ENCODE assay signal across 8 cellular contexts in genomic region chr3:30606301-30607031, GRCh38. TPM values are rescaled to one million over a fixed set of nuclear protein-coding genes. Genes with fewer than 3 reads are reported as not detected.
DNase-seq lines count a peak whose midpoint lies in the region; ATAC-seq and TF ChIP-seq lines count a peak whose summit lies in the region.

Gene TGFBR2 (plus strand): TSS chr3:30606601. CDS start chr3:30606884, 283 bp downstream.

- H4K20me1 ChIP-seq in SK-N-SH (ENCODE audit: insufficient read depth), result peaks cover 14% of the 10 kb centered on the region; the same call in 1 of the 2 replicates

- DNase-seq in D341Med (ENCODE audit: low spot score), result peak; percentile 57
- DNase-seq in HUDEP-2 (lab: John Stamatoyannopoulos, UW; ENCODE audit: unreplicated experiment in 76 of 76), result peak; percentile 4 to 91 (median 74)
- peak; percentile 87 for DNase-seq in SK-N-SH
- peak; percentile 90 for DNase-seq in activated naive CD4-positive, alpha-beta T cell treated with anti-CD3 and anti-CD28 coated beads, Interleukin-2, amount 10 ng/mL, durations not matched to agents 7 days and 5 days
- peak; percentile 71 for DNase-seq in globus pallidus (ENCODE audit: low spot score)
- peak; percentile 67 for DNase-seq in occipital lobe (lab: John Stamatoyannopoulos, UW)
- DNase-seq in suprapubic skin (ENCODE audit: low spot score in 2 of 2), result peak; percentile 97 to 98

- peak within 1 kb of the TSS; percentile 92 for H3K9ac ChIP-seq in SK-N-SH

- no peaks in the 10 kb centered on the region for H3K27me3 Mint-ChIP-seq in activated naive CD4-positive, alpha-beta T cell treated with anti-CD3 and anti-CD28 coated beads, Interleukin-2, amount 10 ng/mL, durations not matched to agents 7 days and 5 days

- TF ChIP-seq RAD21 in SK-N-SH (IDR thresholded peaks at IDR 0.05; ENCODE audit: low read length), result peak; percentile 5; the same call in 1 of the 2 replicates

- no peaks in the 10 kb centered on the region for H3K9me2 ChIP-seq in SK-N-SH

- no peaks in the 10 kb centered on the region for H3K9me3 ChIP-seq in SK-N-SH
- no peaks in the 10 kb centered on the region for H3K9me3 ChIP-seq in suprapubic skin

- H3K27ac Mint-ChIP-seq in activated naive CD4-positive, alpha-beta T cell treated with anti-CD3 and anti-CD28 coated beads, Interleukin-2, amount 10 ng/mL, durations not matched to agents 7 days and 5 days, result peak within 1 kb of the TSS; percentile 98

- POLR2A ChIA-PET in SK-N-SH (lab: Yijun Ruan, JAX), result no interaction called here

- H3K4me1 ChIP-seq in SK-N-SH (ENCODE audit: control insufficient read depth in 1 of 2, insufficient read depth in 2 of 2, low read depth in 1 of 2, low read length in 1 of 2) (peaks cover 4 to 27% of the 10 kb centered on the region in 2 experiments; a peak in 3 of 4 replicates), suprapubic skin (peaks cover 40% of the 10 kb centered on the region)

- H3K36me3 ChIP-seq in SK-N-SH (replicated peaks in 1 of 2; ENCODE audit: control insufficient read depth in 1 of 2, insufficient read depth in 2 of 2, low read length in 1 of 2), result peaks cover 0 to 6% of the 10 kb centered on the region in 2 experiments
- no peaks in the 10 kb centered on the region for H3K36me3 ChIP-seq in suprapubic skin

- H3K4me3 Mint-ChIP-seq in activated naive CD4-positive, alpha-beta T cell treated with anti-CD3 and anti-CD28 coated beads, Interleukin-2, amount 10 ng/mL, durations not matched to agents 7 days and 5 days, result peak within 1 kb of the TSS; percentile 91

- H3F3A ChIP-seq in SK-N-SH (replicated peaks; ENCODE audit: insufficient read depth), result peaks cover 20% of the 10 kb centered on the region

- peaks cover 67% of the 10 kb centered on the region for H3K4me1 Mint-ChIP-seq in activated naive CD4-positive, alpha-beta T cell treated with anti-CD3 and anti-CD28 coated beads, Interleukin-2, amount 10 ng/mL, durations not matched to agents 7 days and 5 days

- H3K27me3 ChIP-seq in SK-N-SH (ENCODE audit: insufficient read depth), result no peaks in the 10 kb centered on the region
- no peaks in the 10 kb centered on the region for H3K27me3 ChIP-seq in suprapubic skin

- TF ChIP-seq EP300 in SK-N-SH (IDR thresholded peaks at IDR 0.05; ENCODE audit: borderline replicate concordance in 1 of 2, low read depth in 1 of 2, low read length in 1 of 2) (peak in 1 of 2 experiments; percentile 61; a peak in 1 of 4 replicates), suprapubic skin (IDR thresholded peaks at IDR 0.05) (no peak)

- peak; percentile 74 for ATAC-seq in GM21390 (IDR thresholded peaks at IDR 0.05; ENCODE audit: unreplicated experiment)

- H3K79me2 ChIP-seq in SK-N-SH (ENCODE audit: insufficient read depth), result peaks cover 48% of the 10 kb centered on the region

- under 1% methylated on average over 14 of the region's 71 CpGs for WGBS in SK-N-SH (ENCODE audit: low lambda C conversion rate)
- 0% methylated on average over 11 of the region's 71 CpGs for WGBS in suprapubic skin

- H3K36me3 Mint-ChIP-seq in activated naive CD4-positive, alpha-beta T cell treated with anti-CD3 and anti-CD28 coated beads, Interleukin-2, amount 10 ng/mL, durations not matched to agents 7 days and 5 days, result peaks cover 29% of the 10 kb centered on the region

- CTCF ChIA-PET in SK-N-SH (lab: Yijun Ruan, JAX), result interaction anchor here (0.7 to 1.4 kb wide), 5 partner anchors 10 to 181 kb away, joined by 3 to 4 read pairs (median 3); no protein-coding TSS in a partner anchor
- CTCF ChIA-PET in activated naive CD4-positive, alpha-beta T cell treated with anti-CD3 and anti-CD28 coated beads, Interleukin-2, amount 10 ng/mL, durations not matched to agents 7 days and 5 days (lab: Charles Lee), result interaction anchor here (0.7 to 2.5 kb wide), 7 partner anchors 11 to 287 kb away, joined by 3 to 10 read pairs (median 4); no protein-coding TSS in a partner anchor

- peak within 1 kb of the TSS; percentile 76 for H2AFZ ChIP-seq in SK-N-SH (ENCODE audit: low read depth)

- peak within 1 kb of the TSS; percentile 88 to 94 for H3K4me3 ChIP-seq in SK-N-SH (ENCODE audit: low read depth in 2 of 2, low read length in 1 of 2)
- H3K4me3 ChIP-seq in suprapubic skin, result peak within 1 kb of the TSS; percentile 86

- peaks cover 2% of the 10 kb centered on the region for H3K9me3 Mint-ChIP-seq in activated naive CD4-positive, alpha-beta T cell treated with anti-CD3 and anti-CD28 coated beads, Interleukin-2, amount 10 ng/mL, durations not matched to agents 7 days and 5 days

- TF ChIP-seq CTCF in SK-N-SH (IDR thresholded peaks at IDR 0.05) (peak; percentile 26; the same call in 1 of the 2 replicates), suprapubic skin (IDR thresholded peaks at IDR 0.05) (peak; percentile 4 to 41)

- H3K27ac ChIP-seq in SK-N-SH (ENCODE audit: low read depth in 2 of 2, low read length in 1 of 2) (peak within 1 kb of the TSS; percentile 69 to 83), suprapubic skin (peak within 1 kb of the TSS; percentile 99)

- H3K4me2 ChIP-seq in SK-N-SH, result peak within 1 kb of the TSS; percentile 87

- peak in 1 of 2 donors; percentile 91 for TF ChIP-seq POLR2A in suprapubic skin (IDR thresholded peaks at IDR 0.05)

TF ChIP-seq in SK-N-SH, 30 proteins besides CTCF, POLR2A, EP300 and RAD21 (continues in another document):
- TF ChIP-seq NRF1 (IDR thresholded peaks at IDR 0.05; ENCODE audit: low read depth, low read length) (peak; percentile 24; the same call in 1 of the 2 replicates), TAF1 (IDR thresholded peaks at IDR 0.05; ENCODE audit: borderline replicate concordance, low read depth, low read length) (peak; percentile 59; the same call in 1 of the 2 replicates), JUND (IDR thresholded peaks at IDR 0.05) (peak; percentile 68), NFIC (IDR thresholded peaks at IDR 0.05; ENCODE audit: borderline replicate concordance) (peak; percentile 74), MXI1 (IDR thresholded peaks at IDR 0.05; ENCODE audit: low read depth, low read length) (0 out of 2 replicates have a peak, but pooled peaks have one; percentile 37), FOXM1 (IDR thresholded peaks at IDR 0.05; ENCODE audit: low read depth) (0 out of 2 replicates have a peak, but pooled peaks have one; percentile 30), MAX (IDR thresholded peaks at IDR 0.05; ENCODE audit: low read depth) (peak; percentile 90), REST (IDR thresholded peaks at IDR 0.05; ENCODE audit: low read depth, low read length) (0 out of 2 replicates have a peak, but pooled peaks have one; percentile 33), SIN3A (IDR thresholded peaks at IDR 0.05; ENCODE audit: borderline replicate concordance, low read depth, low read length) (peak; percentile 97; the same call in 1 of the 2 replicates), PBX3 (IDR thresholded peaks at IDR 0.05) (peak; percentile 99), USF2 (IDR thresholded peaks at IDR 0.05; ENCODE audit: borderline replicate concordance, low read depth, low read length) (no peak)

RNA-seq across cellular contexts. Expression of gene TGFBR2, which starts in this region (rescaled TPM):
- polyA plus RNA-seq in SK-N-SH (2012; rRNA removed), result 48.3 and 58.9 TPM in 2 replicates
- 54.7 and 67.3 TPM in 2 replicates for polyA plus RNA-seq in SK-N-SH (2012; cell fraction: cytosol; rRNA removed)
- 24.2 and 33.6 TPM in 2 replicates for polyA plus RNA-seq in SK-N-SH (2012; cell fraction: nucleus; rRNA removed)
- total RNA-seq in occipital lobe, result 5.8 TPM
- 10 to 100 TPM; 63.7 to 84.3 (median 83.3) TPM for total RNA-seq in suprapubic skin

Comparison
In these comparisons a context has a peak if more than half of its experiments do, and no peak if none do; other contexts are left out.
1. Peak in every context shown above with its lines: DNase-seq, ATAC-seq, H3K4me3 ChIP-seq and H3K27ac ChIP-seq.